ENCODE assay signal across 14 cellular contexts in genomic region chr11:124769804-124770774, GRCh38. TPM values are rescaled to one million over a fixed set of nuclear protein-coding genes. Genes with fewer than 3 reads are reported as not detected.
DNase-seq lines count a peak whose midpoint lies in the region; TF ChIP-seq lines count a peak whose summit lies in the region.
"Had no signal": no experiment of that assay in that cellular context is flagged by ENCODE, and none has a peak within 500 bp of the region (broad histone marks: within the 10 kb centered on the region; RNA-seq: fewer than 3 reads in every experiment).

No MANE protein-coding gene starts in this region.

- peak overlapping the region; percentile 97 for H3K27ac Mint-ChIP-seq in endothelial cell (ENCODE audit: unreplicated experiment)
- H3K27ac Mint-ChIP-seq: IgD-negative memory B cell had no signal

- peaks cover 22% of the 10 kb centered on the region for H3K4me1 Mint-ChIP-seq in endothelial cell (ENCODE audit: unreplicated experiment)

- 98% methylated on average over 8 of the region's 8 CpGs for WGBS in thyroid gland, 2 donors
- 96 to 97% methylated on average over 8 of the region's 8 CpGs for WGBS in tibial nerve, 2 donors

- no peak overlapping the region for H3K4me3 ChIP-seq in thyroid gland (replicated peaks in 1 of 3)
- H3K4me3 ChIP-seq in tibial nerve = no peak overlapping the region

- no peak for TF ChIP-seq POLR2A in thyroid gland (IDR thresholded peaks at IDR 0.05)
- TF ChIP-seq POLR2A in tibial nerve (IDR thresholded peaks at IDR 0.05) = no peak

- H3K9me3 ChIP-seq in thyroid gland = no peaks in the 10 kb centered on the region
- no peaks in the 10 kb centered on the region for H3K9me3 ChIP-seq in tibial nerve

- H3K4me3 Mint-ChIP-seq in endothelial cell (ENCODE audit: unreplicated experiment) = no peak overlapping the region
- H3K4me3 Mint-ChIP-seq: IgD-negative memory B cell had no signal

- no peaks in the 10 kb centered on the region for H3K9me3 Mint-ChIP-seq in endothelial cell (ENCODE audit: unreplicated experiment)
- H3K9me3 Mint-ChIP-seq: IgD-negative memory B cell had no signal

- H3K36me3 ChIP-seq in thyroid gland (peaks cover 0 to 3% of the 10 kb centered on the region in 2 donors), tibial nerve (peaks cover 0 to 67% (median 6%) of the 10 kb centered on the region in 3 donors)

- intact Hi-C loops in thyroid gland (cut with DNase I) = no loop called here

- peaks cover 2% of the 10 kb centered on the region for H3K27me3 Mint-ChIP-seq in endothelial cell (ENCODE audit: unreplicated experiment)
- H3K27me3 Mint-ChIP-seq: IgD-negative memory B cell had no signal

- TF ChIP-seq CTCF in endothelial cell (IDR thresholded peaks at IDR 0.05; ENCODE audit: unreplicated experiment) (no peak), thyroid gland (IDR thresholded peaks at IDR 0.05) (no peak), tibial nerve (IDR thresholded peaks at IDR 0.05) (no peak)

- no peak for TF ChIP-seq EP300 in tibial nerve (IDR thresholded peaks at IDR 0.05)

- H3K36me3 Mint-ChIP-seq in endothelial cell (ENCODE audit: low read depth, unreplicated experiment) = peaks cover 7% of the 10 kb centered on the region
- H3K36me3 Mint-ChIP-seq: IgD-negative memory B cell had no signal

- H3K27ac ChIP-seq in thyroid gland = peak overlapping the region; percentile 29 to 55 (median 32)
- H3K27ac ChIP-seq in tibial nerve = no peak overlapping the region
- H3K27ac ChIP-seq: parathyroid adenoma, RWPE1 had no signal

- DNase-seq in DMS53 (lab: John Stamatoyannopoulos, UW) (peak; percentile 10), DMS53 treated with DMSO at 0.1 percent for 48 hours (lab: John Stamatoyannopoulos, UW; ENCODE audit: unreplicated experiment) (no peak), endothelial cell (ENCODE audit: low spot score) (no peak), thyroid gland (peak in 1 of 2 donors; percentile 19), tibial nerve (ENCODE audit: low spot score in 2 of 2) (no peak), NCI-H526 treated with DMSO at 0.1 percent for 48 hours (lab: John Stamatoyannopoulos, UW) (no peak)
- DNase-seq: 8988T; activated CD4-positive, CD25-positive, alpha-beta regulatory T cell; caudate nucleus; DND-41; stimulated activated CD4-positive, alpha-beta T cell treated with anti-CD3 and anti-CD28 coated beads, Interleukin-4, amount 100 ng/mL, for 24 hours had no signal

- H3K27me3 ChIP-seq in thyroid gland = no peaks in the 10 kb centered on the region
- H3K27me3 ChIP-seq in tibial nerve = no peaks in the 10 kb centered on the region

- H3K4me1 ChIP-seq in thyroid gland = peaks cover under 1 to 29% of the 10 kb centered on the region in 2 donors
- H3K4me1 ChIP-seq in tibial nerve = no peaks in the 10 kb centered on the region
- H3K4me1 ChIP-seq: parathyroid adenoma had no signal

RNA-seq across cellular contexts. Expression of gene ESAM, which starts 8.0 kb away (rescaled TPM):
- total RNA-seq in endothelial cell (ENCODE audit: unreplicated experiment) (490 TPM), thyroid gland (100 to 1,000 TPM; 188 to 294 (median 243) TPM), tibial nerve (10 to 100 TPM; 18.6 to 45.9 (median 33.0) TPM)

RNA-seq across cellular contexts. Expression of gene VSIG2, which starts 18.0 kb away (rescaled TPM):
- total RNA-seq in endothelial cell (ENCODE audit: unreplicated experiment) (8.6 TPM), thyroid gland (10 to 100 TPM; 23.7 to 54.5 (median 28.8) TPM), tibial nerve (1 to 10 TPM in 2 of 4 donors, not detected in 2; 1.5 to 2.4 TPM)

RNA-seq across cellular contexts. Expression of gene MSANTD2, which starts 30.1 kb away (rescaled TPM):
- total RNA-seq in endothelial cell (ENCODE audit: unreplicated experiment) = 32.4 TPM
- total RNA-seq in thyroid gland = 10 to 100 TPM; 29.1 to 56.1 (median 37.0) TPM
- total RNA-seq in tibial nerve = 10 to 100 TPM; 19.8 to 32.8 (median 23.5) TPM

RNA-seq across cellular contexts. Expression of gene NRGN, which starts 30.3 kb away (rescaled TPM):
- total RNA-seq in endothelial cell (ENCODE audit: unreplicated experiment) = 17.0 TPM
- total RNA-seq in thyroid gland = 1 to 10 TPM in 3 of 4 donors, under 1 TPM in 1; 0.40 to 3.6 (median 2.7) TPM
- 1 to 10 TPM in 3 of 4 donors, not detected in 1; 1.4 to 3.1 (median 2.4) TPM for total RNA-seq in tibial nerve

Comparison
In these comparisons a context has a peak if more than half of its experiments do, and no peak if none do; other contexts are left out.
1. H3K27ac ChIP-seq: peak in thyroid gland (3 of 3); none in tibial nerve (0 of 4).
2. RNA of gene ESAM, which starts 8.0 kb away (total RNA-seq): 490 TPM in endothelial cell (single experiment) and 188 to 294 TPM in thyroid gland; 18.6 to 45.9 TPM in tibial nerve; every median in the first group is over 4 times any median in the second.